2 cellular contexts compared by ENCODE assay signal in the genomic region with DNA sequence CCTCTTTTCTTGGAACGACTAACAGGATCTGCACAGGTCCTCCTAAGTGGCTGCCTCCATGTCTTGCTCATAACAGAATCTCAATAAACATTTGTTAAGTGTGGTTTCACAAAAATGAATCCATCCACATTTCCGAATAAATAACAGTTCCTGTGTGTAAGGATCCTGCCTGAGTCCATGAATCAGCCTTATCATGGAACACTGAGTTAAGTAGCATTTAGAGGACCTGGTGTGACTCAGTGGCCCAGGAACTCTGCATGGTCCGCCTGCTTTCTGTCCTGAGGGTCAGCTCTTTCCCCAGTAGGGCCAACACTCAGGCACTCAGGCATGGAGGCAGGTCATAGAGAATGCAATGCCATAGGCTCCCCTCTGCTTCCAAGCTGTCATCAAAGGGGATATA.
TF ChIP-seq lines count a peak whose summit lies in the region.

No MANE protein-coding gene starts in this region.

TF ChIP-seq in GM23338, 12 proteins besides CTCF, POLR2A, EP300 and RAD21 (continued from another document):
- TF ChIP-seq, protein P1, sequence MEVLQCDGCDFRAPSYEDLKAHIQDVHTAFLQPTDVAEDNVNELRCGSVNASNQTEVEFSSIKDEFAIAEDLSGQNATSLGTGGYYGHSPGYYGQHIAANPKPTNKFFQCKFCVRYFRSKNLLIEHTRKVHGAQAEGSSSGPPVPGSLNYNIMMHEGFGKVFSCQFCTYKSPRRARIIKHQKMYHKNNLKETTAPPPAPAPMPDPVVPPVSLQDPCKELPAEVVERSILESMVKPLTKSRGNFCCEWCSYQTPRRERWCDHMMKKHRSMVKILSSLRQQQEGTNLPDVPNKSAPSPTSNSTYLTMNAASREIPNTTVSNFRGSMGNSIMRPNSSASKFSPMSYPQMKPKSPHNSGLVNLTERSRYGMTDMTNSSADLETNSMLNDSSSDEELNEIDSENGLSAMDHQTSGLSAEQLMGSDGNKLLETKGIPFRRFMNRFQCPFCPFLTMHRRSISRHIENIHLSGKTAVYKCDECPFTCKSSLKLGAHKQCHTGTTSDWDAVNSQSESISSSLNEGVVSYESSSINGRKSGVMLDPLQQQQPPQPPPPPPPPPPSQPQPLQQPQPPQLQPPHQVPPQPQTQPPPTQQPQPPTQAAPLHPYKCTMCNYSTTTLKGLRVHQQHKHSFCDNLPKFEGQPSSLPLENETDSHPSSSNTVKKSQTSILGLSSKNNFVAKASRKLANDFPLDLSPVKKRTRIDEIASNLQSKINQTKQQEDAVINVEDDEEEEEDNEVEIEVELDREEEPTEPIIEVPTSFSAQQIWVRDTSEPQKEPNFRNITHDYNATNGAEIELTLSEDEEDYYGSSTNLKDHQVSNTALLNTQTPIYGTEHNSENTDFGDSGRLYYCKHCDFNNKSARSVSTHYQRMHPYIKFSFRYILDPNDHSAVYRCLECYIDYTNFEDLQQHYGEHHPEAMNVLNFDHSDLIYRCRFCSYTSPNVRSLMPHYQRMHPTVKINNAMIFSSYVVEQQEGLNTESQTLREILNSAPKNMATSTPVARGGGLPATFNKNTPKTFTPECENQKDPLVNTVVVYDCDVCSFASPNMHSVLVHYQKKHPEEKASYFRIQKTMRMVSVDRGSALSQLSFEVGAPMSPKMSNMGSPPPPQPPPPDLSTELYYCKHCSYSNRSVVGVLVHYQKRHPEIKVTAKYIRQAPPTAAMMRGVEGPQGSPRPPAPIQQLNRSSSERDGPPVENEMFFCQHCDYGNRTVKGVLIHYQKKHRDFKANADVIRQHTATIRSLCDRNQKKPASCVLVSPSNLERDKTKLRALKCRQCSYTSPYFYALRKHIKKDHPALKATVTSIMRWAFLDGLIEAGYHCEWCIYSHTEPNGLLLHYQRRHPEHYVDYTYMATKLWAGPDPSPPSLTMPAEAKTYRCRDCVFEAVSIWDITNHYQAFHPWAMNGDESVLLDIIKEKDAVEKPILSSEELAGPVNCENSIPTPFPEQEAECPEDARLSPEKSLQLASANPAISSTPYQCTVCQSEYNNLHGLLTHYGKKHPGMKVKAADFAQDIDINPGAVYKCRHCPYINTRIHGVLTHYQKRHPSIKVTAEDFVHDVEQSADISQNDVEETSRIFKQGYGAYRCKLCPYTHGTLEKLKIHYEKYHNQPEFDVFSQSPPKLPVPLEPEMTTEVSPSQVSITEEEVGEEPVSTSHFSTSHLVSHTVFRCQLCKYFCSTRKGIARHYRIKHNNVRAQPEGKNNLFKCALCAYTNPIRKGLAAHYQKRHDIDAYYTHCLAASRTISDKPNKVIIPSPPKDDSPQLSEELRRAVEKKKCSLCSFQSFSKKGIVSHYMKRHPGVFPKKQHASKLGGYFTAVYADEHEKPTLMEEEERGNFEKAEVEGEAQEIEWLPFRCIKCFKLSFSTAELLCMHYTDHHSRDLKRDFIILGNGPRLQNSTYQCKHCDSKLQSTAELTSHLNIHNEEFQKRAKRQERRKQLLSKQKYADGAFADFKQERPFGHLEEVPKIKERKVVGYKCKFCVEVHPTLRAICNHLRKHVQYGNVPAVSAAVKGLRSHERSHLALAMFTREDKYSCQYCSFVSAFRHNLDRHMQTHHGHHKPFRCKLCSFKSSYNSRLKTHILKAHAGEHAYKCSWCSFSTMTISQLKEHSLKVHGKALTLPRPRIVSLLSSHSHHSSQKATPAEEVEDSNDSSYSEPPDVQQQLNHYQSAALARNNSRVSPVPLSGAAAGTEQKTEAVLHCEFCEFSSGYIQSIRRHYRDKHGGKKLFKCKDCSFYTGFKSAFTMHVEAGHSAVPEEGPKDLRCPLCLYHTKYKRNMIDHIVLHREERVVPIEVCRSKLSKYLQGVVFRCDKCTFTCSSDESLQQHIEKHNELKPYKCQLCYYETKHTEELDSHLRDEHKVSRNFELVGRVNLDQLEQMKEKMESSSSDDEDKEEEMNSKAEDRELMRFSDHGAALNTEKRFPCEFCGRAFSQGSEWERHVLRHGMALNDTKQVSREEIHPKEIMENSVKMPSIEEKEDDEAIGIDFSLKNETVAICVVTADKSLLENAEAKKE (CRISPR knock-in tag; IDR thresholded peaks at IDR 0.05), result no peak
- TF ChIP-seq POLR2AphosphoS5 (IDR thresholded peaks at IDR 0.05; ENCODE audit: low read depth) (no peak), NANOG (IDR thresholded peaks at IDR 0.05; ENCODE audit: borderline replicate concordance) (no peak), STAT1 (IDR thresholded peaks at IDR 0.05; ENCODE audit: unreplicated experiment) (no peak), ZNF114 (CRISPR knock-in tag; IDR thresholded peaks at IDR 0.05) (no peak), EZH2phosphoT487 (IDR thresholded peaks at IDR 0.05; ENCODE audit: unreplicated experiment) (no peak)
- TF ChIP-seq, protein P2, sequence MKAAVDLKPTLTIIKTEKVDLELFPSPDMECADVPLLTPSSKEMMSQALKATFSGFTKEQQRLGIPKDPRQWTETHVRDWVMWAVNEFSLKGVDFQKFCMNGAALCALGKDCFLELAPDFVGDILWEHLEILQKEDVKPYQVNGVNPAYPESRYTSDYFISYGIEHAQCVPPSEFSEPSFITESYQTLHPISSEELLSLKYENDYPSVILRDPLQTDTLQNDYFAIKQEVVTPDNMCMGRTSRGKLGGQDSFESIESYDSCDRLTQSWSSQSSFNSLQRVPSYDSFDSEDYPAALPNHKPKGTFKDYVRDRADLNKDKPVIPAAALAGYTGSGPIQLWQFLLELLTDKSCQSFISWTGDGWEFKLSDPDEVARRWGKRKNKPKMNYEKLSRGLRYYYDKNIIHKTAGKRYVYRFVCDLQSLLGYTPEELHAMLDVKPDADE (IDR thresholded peaks at IDR 0.05), result no peak
- TF ChIP-seq, protein P3, sequence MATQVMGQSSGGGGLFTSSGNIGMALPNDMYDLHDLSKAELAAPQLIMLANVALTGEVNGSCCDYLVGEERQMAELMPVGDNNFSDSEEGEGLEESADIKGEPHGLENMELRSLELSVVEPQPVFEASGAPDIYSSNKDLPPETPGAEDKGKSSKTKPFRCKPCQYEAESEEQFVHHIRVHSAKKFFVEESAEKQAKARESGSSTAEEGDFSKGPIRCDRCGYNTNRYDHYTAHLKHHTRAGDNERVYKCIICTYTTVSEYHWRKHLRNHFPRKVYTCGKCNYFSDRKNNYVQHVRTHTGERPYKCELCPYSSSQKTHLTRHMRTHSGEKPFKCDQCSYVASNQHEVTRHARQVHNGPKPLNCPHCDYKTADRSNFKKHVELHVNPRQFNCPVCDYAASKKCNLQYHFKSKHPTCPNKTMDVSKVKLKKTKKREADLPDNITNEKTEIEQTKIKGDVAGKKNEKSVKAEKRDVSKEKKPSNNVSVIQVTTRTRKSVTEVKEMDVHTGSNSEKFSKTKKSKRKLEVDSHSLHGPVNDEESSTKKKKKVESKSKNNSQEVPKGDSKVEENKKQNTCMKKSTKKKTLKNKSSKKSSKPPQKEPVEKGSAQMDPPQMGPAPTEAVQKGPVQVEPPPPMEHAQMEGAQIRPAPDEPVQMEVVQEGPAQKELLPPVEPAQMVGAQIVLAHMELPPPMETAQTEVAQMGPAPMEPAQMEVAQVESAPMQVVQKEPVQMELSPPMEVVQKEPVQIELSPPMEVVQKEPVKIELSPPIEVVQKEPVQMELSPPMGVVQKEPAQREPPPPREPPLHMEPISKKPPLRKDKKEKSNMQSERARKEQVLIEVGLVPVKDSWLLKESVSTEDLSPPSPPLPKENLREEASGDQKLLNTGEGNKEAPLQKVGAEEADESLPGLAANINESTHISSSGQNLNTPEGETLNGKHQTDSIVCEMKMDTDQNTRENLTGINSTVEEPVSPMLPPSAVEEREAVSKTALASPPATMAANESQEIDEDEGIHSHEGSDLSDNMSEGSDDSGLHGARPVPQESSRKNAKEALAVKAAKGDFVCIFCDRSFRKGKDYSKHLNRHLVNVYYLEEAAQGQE (IDR thresholded peaks at IDR 0.05; ENCODE audit: unreplicated experiment), result no peak

TF ChIP-seq in WTC11, 78 proteins besides CTCF, POLR2A, EP300 and RAD21 (continued from another document):
- no peak for TF ChIP-seq FOXJ3 (CRISPR knock-in tag; IDR thresholded peaks at IDR 0.05; ENCODE audit: borderline replicate concordance)
- no peak for TF ChIP-seq NFYB (CRISPR knock-in tag; conservative IDR thresholded peaks at IDR 0.05; ENCODE audit: low read depth)
